ENCODE assay signal across 25 cellular contexts in the genomic region with DNA sequence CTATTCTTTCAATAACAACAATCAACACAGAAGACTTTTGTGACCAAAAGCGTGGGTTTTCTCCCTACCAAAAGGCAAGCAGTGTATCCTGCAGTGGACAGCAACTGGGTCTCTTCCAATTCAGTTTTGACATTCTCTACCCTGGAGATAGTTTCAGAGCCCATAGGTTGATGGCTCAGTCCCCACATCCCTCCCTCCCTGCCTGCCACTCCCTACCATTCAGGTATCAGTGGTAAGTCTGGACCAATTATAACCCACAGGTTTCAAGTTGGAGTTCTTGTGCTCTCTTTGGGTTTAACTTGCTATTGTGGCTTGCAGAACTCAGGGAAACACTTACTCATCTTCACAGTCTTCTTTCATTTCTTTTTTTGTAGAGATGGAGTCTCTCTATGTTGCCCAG.
"Had no signal": no experiment of that assay in that cellular context is flagged by ENCODE, and none has a peak within 500 bp of the region (broad histone marks: within the 10 kb centered on the region; RNA-seq: fewer than 3 reads in every experiment).

No MANE protein-coding gene starts in this region.

- H3K9me3 Mint-ChIP-seq: effector memory CD8-positive, alpha-beta T cell had no signal

- H3K27ac Mint-ChIP-seq: dendritic cell treated with granulocyte-macrophage colony-stimulating factor and Interleukin-4, amounts not matched to agents 40 ng/mL and 50 ng/mL, for 4 days; effector memory CD8-positive, alpha-beta T cell; endodermal cell; mesothelial cell of epicardium; naive B cell had no signal

- H3K9me3 ChIP-seq: colonic mucosa, gastrocnemius medialis had no signal

- H3K36me3 ChIP-seq: colonic mucosa, esophagus squamous epithelium, gastrocnemius medialis, lower lobe of right lung had no signal

- H3K4me1 ChIP-seq: colonic mucosa, gastrocnemius medialis had no signal

- H3K27ac ChIP-seq: colonic mucosa, epithelial cell of prostate, esophagus squamous epithelium, gastrocnemius medialis, heart right ventricle, left lung, lower lobe of right lung had no signal

- H3K4me3 Mint-ChIP-seq: dendritic cell treated with granulocyte-macrophage colony-stimulating factor and Interleukin-4, amounts not matched to agents 40 ng/mL and 50 ng/mL, for 4 days; effector memory CD8-positive, alpha-beta T cell; endodermal cell; mesothelial cell of epicardium had no signal

- H3K4me1 Mint-ChIP-seq: endodermal cell, mesothelial cell of epicardium had no signal

- ATAC-seq: effector memory CD8-positive, alpha-beta T cell; esophagus mucosa; gastrocnemius medialis; heart right ventricle; left cardiac atrium; left lung; left ventricle myocardium superior; lower lobe of right lung; mucosa of descending colon had no signal

- H3K27me3 ChIP-seq: colonic mucosa had no signal

- DNase-seq: colonic mucosa; cortex of kidney; effector CD8-positive, alpha-beta T cell; effector memory CD8-positive, alpha-beta T cell; endodermal cell; erythroblast; esophagus squamous epithelium; foreskin fibroblast; foreskin melanocyte; gastrocnemius medialis; glutamatergic neuron; head of caudate nucleus; heart right ventricle; hippocampal formation; left cardiac atrium; left lung; left ventricle myocardium superior; lower lobe of right lung; mesenchymal stem cell; mucosa of descending colon; naive B cell had no signal

- H3K4me3 ChIP-seq: colonic mucosa, esophagus squamous epithelium, gastrocnemius medialis, heart right ventricle, left lung, lower lobe of right lung, mucosa of descending colon had no signal
